ENCODE assay signal across 8 cellular contexts in the genomic region with DNA sequence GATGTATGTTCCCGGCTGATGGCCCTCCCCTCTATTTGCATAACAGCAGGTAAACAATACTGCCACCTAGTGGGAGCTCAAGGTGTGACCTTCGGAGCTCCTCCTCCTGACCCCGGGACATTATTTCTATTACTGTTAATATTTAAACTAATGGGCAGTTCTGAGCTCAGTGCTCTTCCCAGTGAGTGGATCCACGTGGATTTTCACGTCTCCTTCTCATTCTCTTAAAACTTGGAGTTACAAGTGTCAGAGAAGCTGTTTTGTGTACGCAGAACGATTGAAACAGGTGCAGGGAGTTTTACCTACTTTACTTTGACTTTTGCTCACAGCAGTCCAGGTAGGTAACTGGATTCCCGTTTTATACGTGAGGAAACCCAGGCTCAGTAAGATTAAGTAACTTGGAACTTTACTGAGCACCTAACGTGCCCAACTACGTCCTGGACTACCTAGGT.
DNase-seq lines count a peak whose midpoint lies in the region; ATAC-seq and TF ChIP-seq lines count a peak whose summit lies in the region.

No MANE protein-coding gene starts in this region.

- ATAC-seq in CD8-positive, alpha-beta T cell = peak; percentile 90
- ATAC-seq in HG02981 (IDR thresholded peaks at IDR 0.05; ENCODE audit: unreplicated experiment) = no peak

- H3K36me3 ChIP-seq in CD8-positive, alpha-beta T cell (ENCODE audit: insufficient read depth, low read length) = no peaks in the 10 kb centered on the region
- H3K36me3 ChIP-seq in Peyer's patch (no peaks in the 10 kb centered on the region), trophoblast cell (ENCODE audit: control insufficient read depth in 1 of 2, insufficient read depth in 2 of 2, low read length in 2 of 2) (no peaks in the 10 kb centered on the region), uterus (no peaks in the 10 kb centered on the region)

- no peaks in the 10 kb centered on the region for H3K79me2 ChIP-seq in trophoblast cell (ENCODE audit: control insufficient read depth, insufficient read depth, low read length, poor library complexity)

- DNase-seq in CD8-positive, alpha-beta T cell = peak; percentile 37 to 77 (median 71)
- DNase-seq in HEK293T (ENCODE audit: extremely low spot score) = peak; percentile 73
- peak; percentile 60 to 90 (median 78) for DNase-seq in Peyer's patch
- DNase-seq in activated T-cell treated with anti-CD3 and anti-CD28 coated beads, Interleukin-2, amount 50 U/mL, for 48 hours = peak; percentile 64 to 71
- DNase-seq in fibroblast of villous mesenchyme (ENCODE audit: low read depth) = peak; percentile 83
- peak; percentile 62 to 92 for DNase-seq in trophoblast cell
- DNase-seq in uterus = peak; percentile 59 to 76

- no peak overlapping the region for H4K91ac ChIP-seq in trophoblast cell (ENCODE audit: low read depth, low read length)

- no peak for TF ChIP-seq POLR2A in Peyer's patch (IDR thresholded peaks at IDR 0.05)
- TF ChIP-seq POLR2A in uterus (IDR thresholded peaks at IDR 0.05) = no peak

- no peak overlapping the region for H3K4ac ChIP-seq in trophoblast cell (ENCODE audit: low read depth, low read length)

- peak overlapping the region; percentile 54 for H3K4me3 Mint-ChIP-seq in CD8-positive, alpha-beta T cell

- no peaks in the 10 kb centered on the region for H3K9me3 Mint-ChIP-seq in CD8-positive, alpha-beta T cell

- TF ChIP-seq CTCF in CD8-positive, alpha-beta T cell (IDR thresholded peaks at IDR 0.05) = peak; percentile 93
- TF ChIP-seq CTCF in Peyer's patch (IDR thresholded peaks at IDR 0.05) (peak; percentile 55 to 92 (median 86)), fibroblast of villous mesenchyme (IDR thresholded peaks at IDR 0.05; ENCODE audit: insufficient read depth, low read depth, low read length) (peak; percentile 81), uterus (IDR thresholded peaks at IDR 0.05) (peak; percentile 68 to 81 (median 78))

- peak overlapping the region; percentile 29 for H3K4me3 ChIP-seq in CD8-positive, alpha-beta T cell (ENCODE audit: low read depth, low read length)
- H3K4me3 ChIP-seq in Peyer's patch (peak overlapping the region in 1 of 4 donors; percentile 22), fibroblast of villous mesenchyme (ENCODE audit: low read depth, low read length) (no peak overlapping the region), trophoblast cell (ENCODE audit: low read depth, low read length) (no peak overlapping the region), uterus (no peak overlapping the region)

- no peak overlapping the region for H3K9ac ChIP-seq in trophoblast cell (ENCODE audit: low read length)

- H3K36me3 Mint-ChIP-seq in CD8-positive, alpha-beta T cell = no peaks in the 10 kb centered on the region

- H2BK120ac ChIP-seq in trophoblast cell (ENCODE audit: insufficient read depth, low read length, poor library complexity) = no peak overlapping the region

- H2BK5ac ChIP-seq in trophoblast cell (ENCODE audit: low read depth, low read length, poor library complexity) = no peak overlapping the region

- no peak overlapping the region for H3K4me2 ChIP-seq in trophoblast cell (ENCODE audit: low read length)

- H2AK5ac ChIP-seq in trophoblast cell (ENCODE audit: low read length) = no peak overlapping the region

- H4K12ac ChIP-seq in trophoblast cell (ENCODE audit: low read depth, low read length) = no peak overlapping the region

- no peaks in the 10 kb centered on the region for H3K27me3 ChIP-seq in CD8-positive, alpha-beta T cell (ENCODE audit: insufficient read depth, low read length)
- H3K27me3 ChIP-seq in Peyer's patch = no peaks in the 10 kb centered on the region
- H3K27me3 ChIP-seq in trophoblast cell (ENCODE audit: insufficient read depth, low read length) = no peaks in the 10 kb centered on the region
- no peaks in the 10 kb centered on the region for H3K27me3 ChIP-seq in uterus

- peaks cover 5% of the 10 kb centered on the region for H3K4me1 Mint-ChIP-seq in CD8-positive, alpha-beta T cell (ENCODE audit: low read depth)

- H4K8ac ChIP-seq in trophoblast cell (ENCODE audit: low read depth, low read length) = no peak overlapping the region

- H3K27me3 Mint-ChIP-seq in CD8-positive, alpha-beta T cell (ENCODE audit: low read depth) = no peaks in the 10 kb centered on the region

- H3K9me3 ChIP-seq in CD8-positive, alpha-beta T cell (ENCODE audit: low read length) = no peaks in the 10 kb centered on the region
- H3K9me3 ChIP-seq in Peyer's patch (no peaks in the 10 kb centered on the region), trophoblast cell (ENCODE audit: insufficient read depth, low read depth, low read length) (no peaks in the 10 kb centered on the region), uterus (no peaks in the 10 kb centered on the region)

- no peak overlapping the region for H3K18ac ChIP-seq in trophoblast cell (ENCODE audit: low read length)

- no CpG with 5 or more reads among the region's 11 CpGs for WGBS in trophoblast cell (ENCODE audit: extremely low coverage, insufficient coverage, insufficient read length)

- H3K27ac Mint-ChIP-seq in CD8-positive, alpha-beta T cell = no peak overlapping the region

- H3K79me1 ChIP-seq in trophoblast cell (ENCODE audit: low read length) = no peaks in the 10 kb centered on the region

- no peak overlapping the region for H3K23ac ChIP-seq in trophoblast cell (ENCODE audit: low read length)

- no peak overlapping the region for H3K27ac ChIP-seq in CD8-positive, alpha-beta T cell (ENCODE audit: low read depth, low read length)
- H3K27ac ChIP-seq in Peyer's patch = no peak overlapping the region
- no peak overlapping the region for H3K27ac ChIP-seq in trophoblast cell (ENCODE audit: low read depth, low read length)
- no peak overlapping the region for H3K27ac ChIP-seq in uterus

- H2AFZ ChIP-seq in trophoblast cell (ENCODE audit: insufficient read depth, low read length, poor library complexity) = no peak overlapping the region

- no peak overlapping the region for H2BK12ac ChIP-seq in trophoblast cell (ENCODE audit: low read length)

- POLR2A ChIA-PET in CD8-positive, alpha-beta T cell (lab: Charles Lee) = interaction anchor here (1.0 to 1.5 kb wide), 5 partner anchors 129 to 139 kb away, joined by 4 to 5 read pairs (median 4); no protein-coding TSS in a partner anchor
- POLR2A ChIA-PET in HEK293T (lab: Yijun Ruan, JAX) = interaction anchor here (1.5 kb wide), 1 partner anchor 129 kb away, joined by 7 read pairs; no protein-coding TSS in a partner anchor

- intact Hi-C loops in CD8-positive, alpha-beta T cell (cut with DNase I, micrococcal nuclease) = loop anchor here (1.0 to 5.0 kb wide), 3 partner anchors 135 to 796 kb away; no protein-coding TSS in a partner anchor
- intact Hi-C loops in uterus (cut with DNase I; ENCODE audit: low total_unique reads) = loop anchor here (5.0 kb wide), 1 partner anchor 136 kb away; no protein-coding TSS in a partner anchor

- no peak overlapping the region for H3K14ac ChIP-seq in trophoblast cell (ENCODE audit: low read length)

- peaks cover 5% of the 10 kb centered on the region for H3K4me1 ChIP-seq in CD8-positive, alpha-beta T cell (ENCODE audit: insufficient read depth, low read length)
- H3K4me1 ChIP-seq in Peyer's patch (no peaks in the 10 kb centered on the region), trophoblast cell (ENCODE audit: control insufficient read depth in 1 of 2, insufficient read depth in 2 of 2, low read length in 2 of 2) (no peaks in the 10 kb centered on the region), uterus (no peaks in the 10 kb centered on the region)

- CTCF ChIA-PET in CD8-positive, alpha-beta T cell (lab: Charles Lee) = interaction anchor here (0.6 to 4.6 kb wide), 28 partner anchors 9 to 165 kb away, joined by 3 to 81 read pairs (median 4); a partner anchor contains a TSS
- CTCF ChIA-PET in HEK293T (lab: Yijun Ruan, JAX) = interaction anchor here (0.6 to 1.5 kb wide), 19 partner anchors 8 to 598 kb away, joined by 3 to 10 read pairs (median 3); no protein-coding TSS in a partner anchor

TF ChIP-seq in HEK293T, 16 proteins besides CTCF, POLR2A, EP300 and RAD21:
- TF ChIP-seq, protein P1, sequence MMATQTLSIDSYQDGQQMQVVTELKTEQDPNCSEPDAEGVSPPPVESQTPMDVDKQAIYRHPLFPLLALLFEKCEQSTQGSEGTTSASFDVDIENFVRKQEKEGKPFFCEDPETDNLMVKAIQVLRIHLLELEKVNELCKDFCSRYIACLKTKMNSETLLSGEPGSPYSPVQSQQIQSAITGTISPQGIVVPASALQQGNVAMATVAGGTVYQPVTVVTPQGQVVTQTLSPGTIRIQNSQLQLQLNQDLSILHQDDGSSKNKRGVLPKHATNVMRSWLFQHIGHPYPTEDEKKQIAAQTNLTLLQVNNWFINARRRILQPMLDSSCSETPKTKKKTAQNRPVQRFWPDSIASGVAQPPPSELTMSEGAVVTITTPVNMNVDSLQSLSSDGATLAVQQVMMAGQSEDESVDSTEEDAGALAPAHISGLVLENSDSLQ (IDR thresholded peaks at IDR 0.05) = no peak
- TF ChIP-seq BHLHE40 (IDR thresholded peaks at IDR 0.05; ENCODE audit: borderline replicate concordance) = no peak
- no peak for TF ChIP-seq LEF1 (IDR thresholded peaks at IDR 0.05; ENCODE audit: borderline replicate concordance)
- TF ChIP-seq ZNF384 (IDR thresholded peaks at IDR 0.05) = no peak
- no peak for TF ChIP-seq ARNT (IDR thresholded peaks at IDR 0.05)
- no peak for TF ChIP-seq FOXM1 (IDR thresholded peaks at IDR 0.05; ENCODE audit: borderline replicate concordance)
- no peak for TF ChIP-seq SUZ12 (IDR thresholded peaks at IDR 0.05)
- TF ChIP-seq ELF4 (IDR thresholded peaks at IDR 0.05) = no peak
- TF ChIP-seq TARDBP (IDR thresholded peaks at IDR 0.05) = no peak
